ENCODE assay signal across 25 cellular contexts in genomic region chr5:4613440-4613839, GRCh38.
"Had no signal": no experiment of that assay in that cellular context is flagged by ENCODE, and none has a peak within 500 bp of the region (broad histone marks: within the 10 kb centered on the region; RNA-seq: fewer than 3 reads in every experiment).

No MANE protein-coding gene starts in this region.

- H3K27me3 ChIP-seq: Peyer's patch, SJSA1 had no signal

- H3K36me3 ChIP-seq: Peyer's patch, SJSA1 had no signal

- H3K27ac ChIP-seq: Peyer's patch, SJSA1 had no signal

- H3K4me1 ChIP-seq: Peyer's patch, SJSA1 had no signal

- DNase-seq: Karpas-422, MM.1S, MV-4-11, NCI-H1048, NCI-H1092 treated with DMSO at 0.1 percent for 48 hours, NCI-H1436, NCI-H1694, NCI-H1930, NCI-H2029 treated with DMSO at 0.1 percent for 48 hours, NCI-H2081 treated with DMSO at 0.1 percent for 48 hours, NCI-H2107, NCI-H2171, NCI-H226, NCI-H446 treated with DMSO at 0.1 percent for 48 hours, NCI-H510A, NCI-H526, NCI-H69, PC-3, Peyer's patch, Right ventricle myocardium superior, RPMI8226, SHP77 treated with DMSO at 0.1 percent for 48 hours, SK-N-SH, SW 1271 had no signal

- H3K4me3 ChIP-seq: Peyer's patch, SJSA1 had no signal

- ATAC-seq: PC-3 had no signal

- H3K9me2 ChIP-seq: SK-N-SH had no signal

- H3K4me2 ChIP-seq: SK-N-SH had no signal

- H3K9ac ChIP-seq: SK-N-SH had no signal

- H3K9me3 ChIP-seq: Peyer's patch, SK-N-SH had no signal
